In genomic region chr4:173370477-173371291, GRCh38 we compare ENCODE assay signal across 8 cellular contexts. TPM values are rescaled to one million over a fixed set of nuclear protein-coding genes. Genes with fewer than 3 reads are reported as not detected.
DNase-seq lines count a peak whose midpoint lies in the region; ATAC-seq and TF ChIP-seq lines count a peak whose summit lies in the region.

A gene with protein sequence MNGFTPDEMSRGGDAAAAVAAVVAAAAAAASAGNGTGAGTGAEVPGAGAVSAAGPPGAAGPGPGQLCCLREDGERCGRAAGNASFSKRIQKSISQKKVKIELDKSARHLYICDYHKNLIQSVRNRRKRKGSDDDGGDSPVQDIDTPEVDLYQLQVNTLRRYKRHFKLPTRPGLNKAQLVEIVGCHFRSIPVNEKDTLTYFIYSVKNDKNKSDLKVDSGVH (plus strand): TSS chr4:173370954. CDS start chr4:173371183, 229 bp downstream.

- H3K36me3 Mint-ChIP-seq in activated T-cell treated with anti-CD3 and anti-CD28 coated beads, Interleukin-2, amount 50 U/mL, for 4 hours (ENCODE audit: insufficient read depth): no peaks in the 10 kb centered on the region

- H3K4me1 ChIP-seq in Panc1 (ENCODE audit: control insufficient read depth, insufficient read depth, low read length) (no peaks in the 10 kb centered on the region), esophagus (ENCODE audit: control insufficient read depth in 2 of 2, insufficient read depth in 2 of 2, low read length in 1 of 2) (peaks cover 0 to 2% of the 10 kb centered on the region in 2 donors), mucosa of stomach (ENCODE audit: control insufficient read depth, insufficient read depth, low read length) (peaks cover 11% of the 10 kb centered on the region)

- peak within 1 kb of the TSS; percentile 77 to 99 for H3K4me3 ChIP-seq in Panc1 (ENCODE audit: low read depth in 2 of 2, low read length in 2 of 2)
- peak within 1 kb of the TSS; percentile 72 to 77 for H3K4me3 ChIP-seq in esophagus (ENCODE audit: low read depth in 1 of 2, low read length in 2 of 2)
- H3K4me3 ChIP-seq in mucosa of stomach (ENCODE audit: low read length): peak within 1 kb of the TSS; percentile 89

- TF ChIP-seq CTCF in Panc1 (IDR thresholded peaks at IDR 0.05): no peak

- BruUV-seq in Panc1 (replicated peaks; lab: Mats Ljungman, UMichigan): no TSS peak

- 0 to 1% methylated on average over 68 to 72 of the region's 72 CpGs for WGBS in esophagus, 2 donors

- peaks cover 8% of the 10 kb centered on the region for H3K36me3 ChIP-seq in Panc1 (ENCODE audit: control insufficient read depth, insufficient read depth, low read length)
- no peaks in the 10 kb centered on the region for H3K36me3 ChIP-seq in esophagus (ENCODE audit: control insufficient read depth in 2 of 2, insufficient read depth in 2 of 2, low read length in 1 of 2)
- H3K36me3 ChIP-seq in mucosa of stomach (ENCODE audit: control insufficient read depth, insufficient read depth, low read length): no peaks in the 10 kb centered on the region

- H3K27ac ChIP-seq in Panc1 (ENCODE audit: low read length) (peak within 1 kb of the TSS; percentile 93), esophagus (ENCODE audit: low read depth in 2 of 2, low read length in 1 of 2) (peak within 1 kb of the TSS; percentile 99 to 100)

- H3K9ac ChIP-seq in mucosa of stomach (ENCODE audit: low read length): peak within 1 kb of the TSS; percentile 93

- ATAC-seq in GM21723 (IDR thresholded peaks at IDR 0.05; ENCODE audit: unreplicated experiment) (peak; percentile 73), Panc1 (peak; percentile 92)
- ATAC-seq in activated T-cell treated with anti-CD3 and anti-CD28 coated beads, Interleukin-2, amount 50 U/mL, for 4 hours: peak; percentile 90 to 91

- peaks cover 35% of the 10 kb centered on the region for H3K4me1 Mint-ChIP-seq in activated T-cell treated with anti-CD3 and anti-CD28 coated beads, Interleukin-2, amount 50 U/mL, for 4 hours (ENCODE audit: low read depth)

- DNase-seq in DMS53 (lab: John Stamatoyannopoulos, UW) (peak; percentile 97), KG1 (lab: John Stamatoyannopoulos, UW) (peak; percentile 41), Panc1 (ENCODE audit: low read depth, low spot score) (peak; percentile 80)
- DNase-seq in activated T-cell treated with anti-CD3 and anti-CD28 coated beads, Interleukin-2, amount 50 U/mL, for 4 hours: peak; percentile 96
- DNase-seq in stimulated activated CD8-positive, alpha-beta memory T cell treated with anti-CD3 and anti-CD28 coated beads, Interleukin-7, amount 100 ng/mL, for 1 hour (ENCODE audit: low read depth in 2 of 2): peak; percentile 96

- no peaks in the 10 kb centered on the region for H3K9me3 Mint-ChIP-seq in activated T-cell treated with anti-CD3 and anti-CD28 coated beads, Interleukin-2, amount 50 U/mL, for 4 hours

- H3K9me3 ChIP-seq in Panc1 (ENCODE audit: control insufficient read depth, insufficient read depth, low read depth, low read length): no peaks in the 10 kb centered on the region
- no peaks in the 10 kb centered on the region for H3K9me3 ChIP-seq in esophagus (ENCODE audit: control insufficient read depth in 2 of 2, insufficient read depth in 1 of 2, low read depth in 1 of 2, low read length in 1 of 2)
- H3K9me3 ChIP-seq in mucosa of stomach (ENCODE audit: control insufficient read depth, low read length): no peaks in the 10 kb centered on the region

- in situ Hi-C loops in Panc1 (cut with HindIII; ENCODE audit: low pct_unique_long_range_greater_than_20kb, low sequenced_read_pairs): no loop called here

- H3K27me3 ChIP-seq in Panc1 (ENCODE audit: control insufficient read depth, insufficient read depth, low read length) (no peaks in the 10 kb centered on the region), esophagus (ENCODE audit: control insufficient read depth in 1 of 2, insufficient read depth in 2 of 2, low read length in 2 of 2) (no peaks in the 10 kb centered on the region), mucosa of stomach (ENCODE audit: control insufficient read depth, insufficient read depth, low read length) (no peaks in the 10 kb centered on the region)

- peaks cover 12% of the 10 kb centered on the region for H3K27me3 Mint-ChIP-seq in activated T-cell treated with anti-CD3 and anti-CD28 coated beads, Interleukin-2, amount 50 U/mL, for 4 hours (ENCODE audit: low read depth)

- peak within 1 kb of the TSS; percentile 99 for H3K4me3 Mint-ChIP-seq in activated T-cell treated with anti-CD3 and anti-CD28 coated beads, Interleukin-2, amount 50 U/mL, for 4 hours

- CTCF ChIA-PET in Panc1 (lab: Charles Lee): interaction anchor here (0.6 to 1.2 kb wide), 4 partner anchors 24 to 906 kb away, joined by 3 to 8 read pairs (median 4); no protein-coding TSS in a partner anchor

- POLR2A ChIA-PET in Panc1 (lab: Charles Lee): interaction anchor here (0.6 to 3.1 kb wide), 6 partner anchors 10 to 791 kb away, joined by 3 to 19 read pairs (median 4); partner anchors contain the start of gene HMGB2

- intact Hi-C loops in Panc1 (cut with micrococcal nuclease; ENCODE audit: unreplicated experiment): loop anchor here (5.0 kb wide), 1 partner anchor 47 kb away; no protein-coding TSS in a partner anchor

RNA-seq across cellular contexts. Expression of the gene that starts here (rescaled TPM):
- 23.4 TPM for total RNA-seq in Panc1 (2021; ENCODE audit: unreplicated experiment)
- 18.4 TPM for polyA plus RNA-seq in Panc1 (2012; ENCODE audit: insufficient read length)
- total RNA-seq in activated T-cell treated with anti-CD3 and anti-CD28 coated beads, Interleukin-2, amount 50 U/mL, for 4 hours: 10 to 100 TPM in 2 of 3 donors, 1 to 10 TPM in 1; 6.9 to 11.0 (median 10.7) TPM
- 1 to 10 TPM; 2.5 to 7.3 TPM for polyA plus RNA-seq in esophagus

Comparison
In these comparisons a context has a peak if more than half of its experiments do, and no peak if none do; other contexts are left out.
1. Peak in every context shown above with its lines: DNase-seq, ATAC-seq, H3K4me3 ChIP-seq and H3K27ac ChIP-seq.
2. DNase-seq: peak in every context shown above with its lines; median percentile 97 in DMS53; 96 in activated T-cell treated with anti-CD3 and anti-CD28 coated beads, Interleukin-2, amount 50 U/mL, for 4 hours; 96 in stimulated activated CD8-positive, alpha-beta memory T cell treated with anti-CD3 and anti-CD28 coated beads, Interleukin-7, amount 100 ng/mL, for 1 hour; 80 in Panc1; 41 in KG1.